Comparison of ENCODE assay signal across 10 cellular contexts in the genomic region with DNA sequence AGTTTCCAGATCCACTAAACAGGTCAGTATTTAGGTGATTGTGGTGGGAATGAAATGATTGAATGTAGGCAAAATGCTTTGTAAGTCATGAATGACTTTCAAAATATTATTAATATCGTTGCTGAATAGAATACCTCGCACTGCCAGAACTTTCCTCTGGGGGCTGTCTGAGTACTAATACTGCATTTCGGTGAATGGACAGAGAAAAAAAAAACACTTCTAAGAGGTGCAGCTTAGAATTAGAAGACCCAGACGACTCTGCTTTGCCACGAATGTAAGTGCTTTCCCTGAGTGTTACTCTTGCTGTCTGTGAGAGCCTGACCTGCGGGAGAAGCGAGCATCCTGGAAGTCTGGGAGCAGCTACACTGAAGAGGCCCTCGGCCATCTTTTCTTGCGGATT.
DNase-seq lines count a peak whose midpoint lies in the region; ATAC-seq, FAIRE-seq and TF ChIP-seq lines count a peak whose summit lies in the region.
"Had no signal": no experiment of that assay in that cellular context is flagged by ENCODE, and none has a peak within 500 bp of the region (broad histone marks: within the 10 kb centered on the region; RNA-seq: fewer than 3 reads in every experiment).

No MANE protein-coding gene starts in this region.

- H3K4me3 ChIP-seq in esophagus squamous epithelium (peak overlapping the region in 3 of 4 donors; percentile 38 to 55 (median 40)), small intestine (ENCODE audit: low read depth in 1 of 2, low read length in 2 of 2) (no peak overlapping the region)

- H3K4me1 ChIP-seq in esophagus squamous epithelium (peaks cover 6 to 33% (median 11%) of the 10 kb centered on the region in 3 donors), small intestine (ENCODE audit: control insufficient read depth in 2 of 2, insufficient read depth in 1 of 2, low read depth in 1 of 2, low read length in 1 of 2) (no peaks in the 10 kb centered on the region)

- DNase-seq in CD14-positive monocyte (ENCODE audit: low spot score) (no peak), NCI-H2227 (lab: John Stamatoyannopoulos, UW; ENCODE audit: unreplicated experiment) (peak; percentile 47), esophagus squamous epithelium (lab: John Stamatoyannopoulos, UW) (no peak), progenitor cell of endocrine pancreas (ENCODE audit: low spot score, unreplicated experiment) (no peak), cerebellar cortex (ENCODE audit: low spot score) (no peak), left colon (no peak), small intestine (no peak)
- DNase-seq: mammary epithelial cell had no signal

- ATAC-seq in left colon = no peak
- no peak for ATAC-seq in GM18520 (IDR thresholded peaks at IDR 0.05; ENCODE audit: unreplicated experiment)

- TF ChIP-seq CTCF in CD14-positive monocyte (IDR thresholded peaks at IDR 0.05) = peak; percentile 10
- no peak for TF ChIP-seq CTCF in esophagus squamous epithelium (IDR thresholded peaks at IDR 0.05)
- peak; percentile 26 for TF ChIP-seq CTCF in progenitor cell of endocrine pancreas (IDR thresholded peaks at IDR 0.05; ENCODE audit: unreplicated experiment)

- H3K36me3 ChIP-seq in esophagus squamous epithelium (no peaks in the 10 kb centered on the region), small intestine (ENCODE audit: control insufficient read depth in 2 of 2, insufficient read depth in 2 of 2, low read length in 2 of 2) (no peaks in the 10 kb centered on the region)

- intact Hi-C loops in CD14-positive monocyte (cut with micrococcal nuclease) = no loop called here
- intact Hi-C loops in esophagus squamous epithelium (cut with DNase I) = loop anchor here (5.0 kb wide), 1 partner anchor 47 kb away; no protein-coding TSS in a partner anchor
- intact Hi-C loops in left colon (cut with DNase I, micrococcal nuclease) = no loop called here

- H3K27ac ChIP-seq in esophagus squamous epithelium = no peak overlapping the region
- no peak overlapping the region for H3K27ac ChIP-seq in small intestine (ENCODE audit: low read depth in 1 of 2, low read length in 1 of 2)

- H3K27me3 Mint-ChIP-seq in CD14-positive monocyte (ENCODE audit: low read depth in 3 of 3) (peaks cover 0 to 7% (median 3%) of the 10 kb centered on the region in 3 donors), progenitor cell of endocrine pancreas (peaks cover 6% of the 10 kb centered on the region)

- H3K9me3 Mint-ChIP-seq in CD14-positive monocyte = peaks cover 0 to 2% (median 0%) of the 10 kb centered on the region in 7 donors
- no peaks in the 10 kb centered on the region for H3K9me3 Mint-ChIP-seq in progenitor cell of endocrine pancreas (ENCODE audit: low read depth)
- H3K9me3 Mint-ChIP-seq: activated naive CD4-positive, alpha-beta T cell treated with anti-CD3 and anti-CD28 coated beads, Interleukin-2, amount 50 U/mL, for 24 hours had no signal

- no peak overlapping the region for H3K4me3 Mint-ChIP-seq in CD14-positive monocyte
- no peak overlapping the region for H3K4me3 Mint-ChIP-seq in progenitor cell of endocrine pancreas (ENCODE audit: low read depth)

- no peak overlapping the region for H3K27ac Mint-ChIP-seq in CD14-positive monocyte
- H3K27ac Mint-ChIP-seq in progenitor cell of endocrine pancreas = no peak overlapping the region
- H3K27ac Mint-ChIP-seq: activated naive CD4-positive, alpha-beta T cell treated with anti-CD3 and anti-CD28 coated beads, Interleukin-2, amount 50 U/mL, for 24 hours had no signal

- no peaks in the 10 kb centered on the region for H3K9me3 ChIP-seq in esophagus squamous epithelium
- H3K9me3 ChIP-seq in small intestine (ENCODE audit: control insufficient read depth, low read depth) = no peaks in the 10 kb centered on the region

- H3K27me3 ChIP-seq in esophagus squamous epithelium (peaks cover 0 to 4% (median 0%) of the 10 kb centered on the region in 4 donors), small intestine (ENCODE audit: control insufficient read depth in 2 of 2, insufficient read depth in 2 of 2, low read length in 2 of 2) (no peaks in the 10 kb centered on the region)

- H3K4me1 Mint-ChIP-seq in CD14-positive monocyte = peaks cover 39% of the 10 kb centered on the region
- peaks cover 15% of the 10 kb centered on the region for H3K4me1 Mint-ChIP-seq in progenitor cell of endocrine pancreas (ENCODE audit: low read depth)

- no peak for TF ChIP-seq POLR2A in esophagus squamous epithelium (IDR thresholded peaks at IDR 0.05)

- no peak for FAIRE-seq in small intestine (lab: Jason Lieb, UNC)

- peaks cover 7 to 15% of the 10 kb centered on the region in 2 donors for H3K36me3 Mint-ChIP-seq in CD14-positive monocyte
- H3K36me3 Mint-ChIP-seq in progenitor cell of endocrine pancreas (ENCODE audit: insufficient read depth) = no peaks in the 10 kb centered on the region
- H3K36me3 Mint-ChIP-seq: activated naive CD4-positive, alpha-beta T cell treated with anti-CD3 and anti-CD28 coated beads, Interleukin-2, amount 50 U/mL, for 24 hours had no signal

- WGBS in esophagus squamous epithelium, 2 donors = 28 to 43% methylated on average over 9 of the region's 9 CpGs
- 48 to 80% (median 72%) methylated on average over 9 of the region's 9 CpGs for WGBS in small intestine, 3 donors

Comparison
In these comparisons a context has a peak if more than half of its experiments do, and no peak if none do; other contexts are left out.
1. CTCF ChIP-seq: peak in CD14-positive monocyte (single experiment) and progenitor cell of endocrine pancreas (single experiment); none in esophagus squamous epithelium (0 of 6).
2. H3K4me3 ChIP-seq: peak in esophagus squamous epithelium (3 of 4); none in small intestine (0 of 2).